Comparison of ENCODE assay signal across 8 cellular contexts in genomic region chr15:75023194-75024101, GRCh38. TPM values are rescaled to one million over a fixed set of nuclear protein-coding genes. Genes with fewer than 3 reads are reported as not detected.
DNase-seq lines count a peak whose midpoint lies in the region; ATAC-seq and TF ChIP-seq lines count a peak whose summit lies in the region.

TSS of gene PPCDC (plus strand) at chr15:75023590. CDS start at chr15:75028319, 4,729 bp downstream.

- peak within 1 kb of the TSS; percentile 79 for H3K4me3 ChIP-seq in A673 (ENCODE audit: low read depth, low read length, poor library complexity, severe bottlenecking)
- peak within 1 kb of the TSS; percentile 70 to 92 (median 77) for H3K4me3 ChIP-seq in breast epithelium
- H3K4me3 ChIP-seq in iPS-18a (ENCODE audit: low read length): peak within 1 kb of the TSS; percentile 94
- H3K4me3 ChIP-seq in skeletal muscle tissue (ENCODE audit: low read length in 3 of 3): peak within 1 kb of the TSS; percentile 93 to 99 (median 98)

- TF ChIP-seq POLR2A in breast epithelium (IDR thresholded peaks at IDR 0.05): peak; percentile 71

- H3K27ac ChIP-seq in A673 (ENCODE audit: low read depth, low read length, poor library complexity, severe bottlenecking): peak within 1 kb of the TSS; percentile 95
- H3K27ac ChIP-seq in VCaP: peak within 1 kb of the TSS; percentile 96
- peak within 1 kb of the TSS; percentile 77 to 91 for H3K27ac ChIP-seq in breast epithelium
- peak within 1 kb of the TSS; percentile 97 for H3K27ac ChIP-seq in iPS-18a (ENCODE audit: low read length)
- H3K27ac ChIP-seq in skeletal muscle tissue (ENCODE audit: low read depth, low read length): peak within 1 kb of the TSS; percentile 87

- no peaks in the 10 kb centered on the region for H3K27me3 ChIP-seq in A673 (replicated peaks; ENCODE audit: insufficient read depth, low read depth, low read length, poor library complexity)
- H3K27me3 ChIP-seq in breast epithelium: no peaks in the 10 kb centered on the region
- H3K27me3 ChIP-seq in iPS-18a (ENCODE audit: control insufficient read depth, insufficient read depth, low read length): no peaks in the 10 kb centered on the region
- no peaks in the 10 kb centered on the region for H3K27me3 ChIP-seq in skeletal muscle tissue (ENCODE audit: control insufficient read depth in 3 of 3, insufficient read depth in 3 of 3, low read length in 3 of 3)

- POLR2A ChIA-PET in A673 (lab: Charles Lee; ENCODE audit: low non-redundant PET): interaction anchor here (0.7 kb wide), 1 partner anchor 9 kb away, joined by 3 read pairs; no protein-coding TSS in a partner anchor

- H3K4me1 ChIP-seq in A673 (ENCODE audit: insufficient read depth, low read length, poor library complexity, severe bottlenecking) (peaks cover 17% of the 10 kb centered on the region), breast epithelium (peaks cover 0 to 5% of the 10 kb centered on the region in 2 donors), iPS-18a (ENCODE audit: control insufficient read depth, low read depth, low read length) (peaks cover 3% of the 10 kb centered on the region), skeletal muscle tissue (ENCODE audit: control insufficient read depth in 3 of 3, insufficient read depth in 3 of 3, low read length in 3 of 3) (peaks cover 9 to 15% (median 10%) of the 10 kb centered on the region in 3 donors)

- H3K9ac ChIP-seq in iPS-18a (ENCODE audit: low read length) (peak within 1 kb of the TSS; percentile 98), skeletal muscle tissue (ENCODE audit: low read depth in 1 of 3, low read length in 3 of 3) (peak within 1 kb of the TSS; percentile 96 to 99 (median 99))

- no peak for TF ChIP-seq CTCF in A673 (conservative IDR thresholded peaks at IDR 0.05; ENCODE audit: low read depth, low read length)
- TF ChIP-seq CTCF in VCaP (conservative IDR thresholded peaks at IDR 0.05): no peak
- TF ChIP-seq CTCF in breast epithelium (IDR thresholded peaks at IDR 0.05): no peak

- TSS peak; percentile 91 for BruUV-seq in A673 (replicated peaks; lab: Mats Ljungman, UMichigan)

- no peaks in the 10 kb centered on the region for H3K36me3 ChIP-seq in A673 (ENCODE audit: insufficient read depth, low read length, poor library complexity, severe bottlenecking)
- H3K36me3 ChIP-seq in breast epithelium: no peaks in the 10 kb centered on the region
- peaks cover 14% of the 10 kb centered on the region for H3K36me3 ChIP-seq in iPS-18a (ENCODE audit: control insufficient read depth, low read depth, low read length)
- H3K36me3 ChIP-seq in skeletal muscle tissue (ENCODE audit: control insufficient read depth in 3 of 3, insufficient read depth in 3 of 3, low read length in 3 of 3): peaks cover 2 to 7% (median 4%) of the 10 kb centered on the region in 3 donors

- ATAC-seq in GM18870 (IDR thresholded peaks at IDR 0.05; ENCODE audit: unreplicated experiment): peak; percentile 81
- peak; percentile 93 for ATAC-seq in HG03135 (IDR thresholded peaks at IDR 0.05; ENCODE audit: unreplicated experiment)

- intact Hi-C loops in A673 (cut with micrococcal nuclease; ENCODE audit: unreplicated experiment): loop anchor here (10.0 kb wide), 1 partner anchor 641 kb away; no protein-coding TSS in a partner anchor
- intact Hi-C loops in breast epithelium (cut with DNase I; ENCODE audit: low total_unique reads): loop anchor here (5.0 kb wide), 1 partner anchor 426 kb away; no protein-coding TSS in a partner anchor

- CTCF ChIA-PET in A673 (lab: Charles Lee): interaction anchor here (0.6 to 1.0 kb wide), 2 partner anchors 178 to 252 kb away, joined by 3 read pairs; partner anchors contain the start of gene C15orf39

- H3K9me3 ChIP-seq in A673 (ENCODE audit: low read depth, low read length, poor library complexity, severe bottlenecking) (no peaks in the 10 kb centered on the region), breast epithelium (no peaks in the 10 kb centered on the region), iPS-18a (ENCODE audit: control insufficient read depth, low read depth, low read length) (no peaks in the 10 kb centered on the region), skeletal muscle tissue (ENCODE audit: control insufficient read depth in 3 of 3, low read length in 3 of 3) (no peaks in the 10 kb centered on the region)

- peak; percentile 98 for DNase-seq in A673 (ENCODE audit: low spot score)
- peak; percentile 80 for DNase-seq in NCI-H2196 treated with DMSO at 0.1 percent for 48 hours (lab: John Stamatoyannopoulos, UW; ENCODE audit: unreplicated experiment)
- DNase-seq in breast epithelium (ENCODE audit: low spot score in 2 of 2): peak; percentile 95

RNA-seq across cellular contexts. Expression of gene PPCDC, which starts in this region (rescaled TPM):
- total RNA-seq in A673 (2021) (13.3 and 18.9 TPM in 2 replicates), breast epithelium (10 to 100 TPM; 17.3 to 19.0 (median 18.9) TPM), skeletal muscle tissue (4.7 TPM)

Comparison
In these comparisons a context has a peak if more than half of its experiments do, and no peak if none do; other contexts are left out.
1. Peak in every context shown above with its lines: DNase-seq, ATAC-seq, H3K4me3 ChIP-seq and H3K27ac ChIP-seq.